In genomic region chr17:1997587-1998425, GRCh38 we compare ENCODE assay signal across 1 cellular context.
TF ChIP-seq lines count a peak whose summit lies in the region.

No MANE protein-coding gene starts in this region.

TF ChIP-seq in liver, 16 proteins besides CTCF, POLR2A, EP300 and RAD21 (continued from another document):
- TF ChIP-seq HNF4G (IDR thresholded peaks at IDR 0.05) (no peak), NR2F2 (IDR thresholded peaks at IDR 0.05) (no peak), EGR1 (IDR thresholded peaks at IDR 0.05; ENCODE audit: low read depth in 2 of 2) (peak in 1 of 2 donors; percentile 38), YY1 (IDR thresholded peaks at IDR 0.05) (peak; percentile 26), RXRA (IDR thresholded peaks at IDR 0.05) (peak in 1 of 2 donors; percentile 66), MAX (IDR thresholded peaks at IDR 0.05) (no peak), FOXA2 (IDR thresholded peaks at IDR 0.05) (no peak)
